Comparison of ENCODE assay signal across 8 cellular contexts in genomic region chr17:32912218-32912897, GRCh38. TPM values are rescaled to one million over a fixed set of nuclear protein-coding genes. Genes with fewer than 3 reads are reported as not detected.
DNase-seq lines count a peak whose midpoint lies in the region; ATAC-seq and TF ChIP-seq lines count a peak whose summit lies in the region.

No MANE protein-coding gene starts in this region.

- H3K36me3 Mint-ChIP-seq in MCF 10A (ENCODE audit: insufficient read depth, unreplicated experiment): no peaks in the 10 kb centered on the region

- no peaks in the 10 kb centered on the region for H3K27me3 Mint-ChIP-seq in MCF 10A (ENCODE audit: insufficient read depth, unreplicated experiment)

- DNase-seq in T47D (ENCODE audit: low read depth in 1 of 2, low spot score in 1 of 2) (peak; percentile 88 to 95), MCF 10A (ENCODE audit: unreplicated experiment) (no peak), lung (ENCODE audit: low spot score) (peak; percentile 87), vagina (ENCODE audit: extremely low spot score in 2 of 2) (no peak), GM10266 (ENCODE audit: extremely low spot score) (no peak)
- no peak for DNase-seq in activated CD8-positive, alpha-beta memory T cell treated with anti-CD3 and anti-CD28 coated beads, Interleukin-2, amount 50 U/mL, for 4 hours

- ATAC-seq in lung (ENCODE audit: insufficient read depth, low FRiP score): peak; percentile 88
- no peak for ATAC-seq in HG03521 (IDR thresholded peaks at IDR 0.05; ENCODE audit: unreplicated experiment)

- no peak overlapping the region for H3K27ac Mint-ChIP-seq in MCF 10A (ENCODE audit: low read depth, unreplicated experiment)

- H3K9me3 ChIP-seq in endocrine pancreas (ENCODE audit: control insufficient read depth, low read length) (no peaks in the 10 kb centered on the region), lung (ENCODE audit: control insufficient read depth in 2 of 2, insufficient read depth in 1 of 2, low read length in 1 of 2) (peaks cover 0 to 2% of the 10 kb centered on the region in 2 donors), vagina (no peaks in the 10 kb centered on the region)

- 36 to 56% methylated on average over 10 of the region's 10 CpGs for WGBS in lung, 2 donors

- intact Hi-C loops in MCF 10A (cut with micrococcal nuclease) (loop anchor here (5.0 kb wide), 1 partner anchor 35 kb away; the partner anchor contains the start of gene MYO1D), vagina (cut with DNase I) (loop anchor here (10.0 kb wide), 1 partner anchor 128 kb away; no protein-coding TSS in a partner anchor)

- H3K4me1 ChIP-seq in endocrine pancreas (ENCODE audit: control insufficient read depth, insufficient read depth, low read length): peaks cover 4% of the 10 kb centered on the region
- peaks cover 0 to 1% of the 10 kb centered on the region in 2 donors for H3K4me1 ChIP-seq in lung (ENCODE audit: control insufficient read depth in 2 of 2, insufficient read depth in 2 of 2, low read length in 2 of 2)
- no peaks in the 10 kb centered on the region for H3K4me1 ChIP-seq in vagina

- H3K27ac ChIP-seq in lung (ENCODE audit: low read depth in 1 of 2, low read length in 1 of 2) (peak overlapping the region in 1 of 2 donors; percentile 85), vagina (no peak overlapping the region)

- BruUV-seq in MCF 10A (replicated peaks; lab: Mats Ljungman, UMichigan): no TSS peak

- H3K4me3 ChIP-seq in endocrine pancreas (ENCODE audit: control insufficient read depth, insufficient read depth, low read length) (peak overlapping the region; percentile 22), lung (no peak overlapping the region), vagina (peak overlapping the region; percentile 11 to 18)

- POLR2A ChIA-PET in MCF 10A (lab: Yijun Ruan, JAX): interaction anchor here (0.9 kb wide), 1 partner anchor 35 kb away, joined by 3 read pairs; no protein-coding TSS in a partner anchor

- CTCF ChIA-PET in MCF 10A (lab: Yijun Ruan, JAX): interaction anchor here (1.0 to 6.0 kb wide), 5 partner anchors 25 to 839 kb away, joined by 3 to 102 read pairs (median 6); partner anchors contain the start of gene MYO1D

- H3K27me3 ChIP-seq in endocrine pancreas (ENCODE audit: control insufficient read depth, insufficient read depth, low read length) (no peaks in the 10 kb centered on the region), lung (ENCODE audit: control insufficient read depth, insufficient read depth) (no peaks in the 10 kb centered on the region), vagina (no peaks in the 10 kb centered on the region)

- peaks cover 5% of the 10 kb centered on the region for H3K4me1 Mint-ChIP-seq in MCF 10A (ENCODE audit: insufficient read depth, unreplicated experiment)

- H3K4me3 Mint-ChIP-seq in MCF 10A (ENCODE audit: unreplicated experiment): no peak overlapping the region

- no peaks in the 10 kb centered on the region for H3K9me3 Mint-ChIP-seq in MCF 10A (ENCODE audit: unreplicated experiment)

- TF ChIP-seq POLR2A in vagina (IDR thresholded peaks at IDR 0.05): no peak

- TF ChIP-seq CTCF in MCF 10A (IDR thresholded peaks at IDR 0.05; ENCODE audit: unreplicated experiment) (no peak), lung (IDR thresholded peaks at IDR 0.05; ENCODE audit: control extremely low read depth, extremely low read depth) (no peak), vagina (IDR thresholded peaks at IDR 0.05) (no peak), GM10266 (IDR thresholded peaks at IDR 0.05; ENCODE audit: control insufficient read depth, insufficient read depth, low read depth, missing control alignments) (no peak)

- H3K36me3 ChIP-seq in endocrine pancreas (ENCODE audit: control insufficient read depth, insufficient read depth, low read length): no peaks in the 10 kb centered on the region
- H3K36me3 ChIP-seq in lung (ENCODE audit: control insufficient read depth in 2 of 2, insufficient read depth in 2 of 2, low read length in 2 of 2): no peaks in the 10 kb centered on the region
- H3K36me3 ChIP-seq in vagina: no peaks in the 10 kb centered on the region

- in situ Hi-C loops in T47D (cut with HindIII; ENCODE audit: low pct_unique_long_range_greater_than_20kb, low sequenced_read_pairs): no loop called here

- no peak overlapping the region for H3K9ac ChIP-seq in endocrine pancreas (ENCODE audit: control insufficient read depth, insufficient read depth, low read length)

RNA-seq across cellular contexts. Expression of gene TMEM98, which starts 15.6 kb away (rescaled TPM):
- total RNA-seq in MCF 10A (2022) (5.2 and 9.2 TPM in 2 replicates), lung (100 to 1,000 TPM in 1 of 2 donors, 10 to 100 TPM in 1; 46.8 to 176 TPM), vagina (85.0 TPM)
- polyA plus RNA-seq in lung: 10 to 100 TPM; 28.4 to 45.8 TPM

RNA-seq across cellular contexts. Expression of gene MYO1D, which starts 35.4 kb away (rescaled TPM):
- total RNA-seq in MCF 10A (2022): 20.7 and 30.5 TPM in 2 replicates
- total RNA-seq in lung: 10 to 100 TPM; 73.1 to 75.8 TPM
- 10 to 100 TPM; 22.0 to 49.7 TPM for polyA plus RNA-seq in lung
- 44.7 TPM for total RNA-seq in vagina

Comparison
In these comparisons a context has a peak if more than half of its experiments do, and no peak if none do; other contexts are left out.
1. DNase-seq: peak in T47D (2 of 2) and lung (single experiment); none in MCF 10A (single experiment), vagina (0 of 2), activated CD8-positive, alpha-beta memory T cell treated with anti-CD3 and anti-CD28 coated beads, Interleukin-2, amount 50 U/mL, for 4 hours (single experiment) and GM10266 (single experiment).